ENCODE assay signal across 22 cellular contexts in the genomic region with DNA sequence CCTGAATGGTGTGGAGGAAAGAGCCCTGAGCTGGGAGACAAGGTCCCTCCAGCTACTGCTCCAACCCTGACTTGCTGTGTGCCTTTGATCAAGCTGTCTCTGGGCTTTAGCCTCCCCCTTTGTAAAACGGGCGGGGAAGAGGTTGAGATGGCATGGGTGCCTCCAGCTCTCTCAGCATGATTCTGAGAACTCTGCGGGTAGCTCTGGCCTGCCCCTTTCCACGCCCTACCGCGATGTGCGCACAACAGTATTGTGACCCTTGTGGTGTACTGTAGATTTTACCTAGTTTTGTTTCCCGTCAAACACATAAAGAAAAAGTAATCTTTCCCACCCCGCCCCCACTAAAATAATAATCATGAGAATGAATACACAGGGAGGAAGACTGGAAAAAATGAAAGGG. TPM values are rescaled to one million over a fixed set of nuclear protein-coding genes. Genes with fewer than 3 reads are reported as not detected.
DNase-seq lines count a peak whose midpoint lies in the region; ATAC-seq and TF ChIP-seq lines count a peak whose summit lies in the region.
"Had no signal": no experiment of that assay in that cellular context is flagged by ENCODE, and none has a peak within 500 bp of the region (broad histone marks: within the 10 kb centered on the region; RNA-seq: fewer than 3 reads in every experiment).

No MANE protein-coding gene starts in this region.

- H3K27me3 Mint-ChIP-seq in T-cell (peaks cover 7 to 24% of the 10 kb centered on the region in 2 donors), endodermal cell (ENCODE audit: insufficient read depth) (peaks cover 41% of the 10 kb centered on the region)

- peak; percentile 73 to 80 (median 76) for ATAC-seq in T-cell (replicated peaks in 1 of 4)
- ATAC-seq: gastrocnemius medialis had no signal

- H3K4me3 Mint-ChIP-seq in T-cell (peak overlapping the region; percentile 40 to 67 (median 64)), endodermal cell (no peak overlapping the region)
- H3K4me3 Mint-ChIP-seq: dendritic cell treated with granulocyte-macrophage colony-stimulating factor and Interleukin-4, amounts not matched to agents 40 ng/mL and 50 ng/mL, for 4 days; naive B cell had no signal

- H3K9ac ChIP-seq in endodermal cell (ENCODE audit: extremely low read depth, low read length, poor library complexity, severe bottlenecking), result no peak overlapping the region

- H3K27ac ChIP-seq in endodermal cell (ENCODE audit: low read depth, low read length), result no peak overlapping the region
- H3K27ac ChIP-seq in dorsolateral prefrontal cortex, result no peak overlapping the region
- H3K27ac ChIP-seq: gastrocnemius medialis, HL-60, pancreas, testis had no signal

- TF ChIP-seq CTCF in endodermal cell (conservative IDR thresholded peaks at IDR 0.05) (no peak), dorsolateral prefrontal cortex (IDR thresholded peaks at IDR 0.05 in 54 of 56, conservative IDR thresholded peaks at IDR 0.05 in 2 of 56; ENCODE audit: low read depth in 1 of 56, partially characterized antibody in 56 of 56) (no peak)

- peak overlapping the region; percentile 84 to 85 for H3K27ac Mint-ChIP-seq in T-cell
- no peak overlapping the region for H3K27ac Mint-ChIP-seq in endodermal cell
- H3K27ac Mint-ChIP-seq: dendritic cell treated with granulocyte-macrophage colony-stimulating factor and Interleukin-4, amounts not matched to agents 40 ng/mL and 50 ng/mL, for 4 days had no signal

- CTCF ChIA-PET in T-cell (lab: Charles Lee), result interaction anchor here in 1 of 2 donors (0.5 to 2.3 kb wide), 2 partner anchors 21 to 1283 kb away, joined by 6 read pairs; no protein-coding TSS in a partner anchor

- intact Hi-C loops in dorsolateral prefrontal cortex (cut with DNase I), result no loop called here

- POLR2A ChIA-PET in T-cell (lab: Charles Lee), result interaction anchor here (0.9 to 1.4 kb wide), 4 partner anchors 12 to 23 kb away, joined by 4 to 6 read pairs (median 4); no protein-coding TSS in a partner anchor

- H3K9me3 Mint-ChIP-seq in T-cell (no peaks in the 10 kb centered on the region), endodermal cell (peaks cover 3% of the 10 kb centered on the region)
- H3K9me3 Mint-ChIP-seq: dendritic cell treated with granulocyte-macrophage colony-stimulating factor and Interleukin-4, amounts not matched to agents 40 ng/mL and 50 ng/mL, for 4 days; naive B cell had no signal

- H3K36me3 ChIP-seq in endodermal cell (ENCODE audit: control insufficient read depth, insufficient read depth, low read length), result no peaks in the 10 kb centered on the region
- H3K36me3 ChIP-seq: gastrocnemius medialis, pancreas had no signal

- H3K36me3 Mint-ChIP-seq in T-cell (no peaks in the 10 kb centered on the region), endodermal cell (ENCODE audit: low read depth) (no peaks in the 10 kb centered on the region)
- H3K36me3 Mint-ChIP-seq: naive B cell had no signal

- 95% methylated on average over 9 of the region's 9 CpGs; no CpG with 5 or more reads in 1 of the 2 experiments for WGBS in endodermal cell (ENCODE audit: insufficient coverage in 1 of 2, insufficient read length in 1 of 2), 2 experiments

- no peaks in the 10 kb centered on the region for H3K4me1 ChIP-seq in endodermal cell (ENCODE audit: control insufficient read depth, insufficient read depth, low read length)

- DNase-seq in T-cell (peak in 32 of 34 experiments; percentile 50 to 87 (median 70)), activated T-cell treated with anti-CD3 and anti-CD28 coated beads for 1 hour (ENCODE audit: low read depth) (peak; percentile 39), NCI-H524 treated with DMSO at 0.1 percent for 48 hours (lab: John Stamatoyannopoulos, UW) (no peak), NCI-H345 treated with DMSO at 0.1 percent for 48 hours (lab: John Stamatoyannopoulos, UW; ENCODE audit: unreplicated experiment) (no peak), endodermal cell (no peak), dorsolateral prefrontal cortex (no peak)
- DNase-seq in effector CD8-positive, alpha-beta T cell (lab: John Stamatoyannopoulos, UW), result peak; percentile 76
- DNase-seq in stimulated activated CD8-positive, alpha-beta memory T cell treated with anti-CD3 and anti-CD28 coated beads, Interleukin-2, amount 100 ng/mL, for 48 hours (ENCODE audit: low read depth in 2 of 2), result peak; percentile 67 to 84
- DNase-seq: activated CD4-positive, alpha-beta T cell treated with anti-CD3 and anti-CD28 coated beads for 1 hour; DND-41; erythroblast; gastrocnemius medialis; kidney; naive B cell; NCI-H1694 treated with DMSO at 0.1 percent for 48 hours; pancreas; stimulated activated CD4-positive, alpha-beta T cell treated with anti-CD3 and anti-CD28 coated beads, Interleukin-1b, Interleukin-23, amount 100 ng/mL, for 48 hours; T1000; testis had no signal

- peaks cover 40 to 58% (median 45%) of the 10 kb centered on the region in 3 donors for H3K4me1 Mint-ChIP-seq in T-cell
- H3K4me1 Mint-ChIP-seq in endodermal cell, result no peaks in the 10 kb centered on the region

- H3K4me3 ChIP-seq in endodermal cell (ENCODE audit: low read length) (no peak overlapping the region), dorsolateral prefrontal cortex (no peak overlapping the region)
- H3K4me3 ChIP-seq: gastrocnemius medialis, pancreas had no signal

- no peaks in the 10 kb centered on the region for H3K9me3 ChIP-seq in endodermal cell (ENCODE audit: control insufficient read depth, low read length)
- H3K9me3 ChIP-seq: gastrocnemius medialis, pancreas, testis had no signal

- peaks cover 40% of the 10 kb centered on the region for H3K27me3 ChIP-seq in endodermal cell (ENCODE audit: control insufficient read depth, insufficient read depth, low read length, poor library complexity, severe bottlenecking)
- H3K27me3 ChIP-seq in dorsolateral prefrontal cortex, result peaks cover 0 to 19% (median 15%) of the 10 kb centered on the region in 45 donors
- H3K27me3 ChIP-seq: testis had no signal

RNA-seq across cellular contexts. Expression of gene CD8A, which starts 5.3 kb away (rescaled TPM):
- 100 to 1,000 TPM in 4 of 5 donors, 10 to 100 TPM in 1; 92.1 to 194 (median 158) TPM for total RNA-seq in T-cell
- under 1 TPM in 1 of 2 donors, not detected in 1; 0.18 TPM for total RNA-seq in endodermal cell
- polyA plus RNA-seq in endodermal cell (2013, experiment 1 of 2), result not detected
- polyA plus RNA-seq in endodermal cell (2013, experiment 2 of 2), result not detected
- 1 to 10 TPM in 119 of 120 experiments, under 1 TPM in 1; 0.88 to 5.0 (median 2.7) TPM for total RNA-seq in dorsolateral prefrontal cortex
- total RNA-seq: lung microvascular endothelial cell had no signal

Comparison
In these comparisons a context has a peak if more than half of its experiments do, and no peak if none do; other contexts are left out.
1. DNase-seq: peak in T-cell (32 of 34), activated T-cell treated with anti-CD3 and anti-CD28 coated beads for 1 hour (single experiment), effector CD8-positive, alpha-beta T cell (single experiment) and stimulated activated CD8-positive, alpha-beta memory T cell treated with anti-CD3 and anti-CD28 coated beads, Interleukin-2, amount 100 ng/mL, for 48 hours (2 of 2); none in NCI-H524 treated with DMSO at 0.1 percent for 48 hours (single experiment), NCI-H345 treated with DMSO at 0.1 percent for 48 hours (single experiment), endodermal cell (single experiment) and dorsolateral prefrontal cortex (0 of 10).
2. RNA of gene CD8A, which starts 5.3 kb away (total RNA-seq): 92.1 to 194 TPM in T-cell; 0.88 to 5.0 TPM in dorsolateral prefrontal cortex and 0.18 TPM in endodermal cell; every median in the first group is over 10 times any median in the second.